ENCODE assay signal across 24 cellular contexts in the genomic region with DNA sequence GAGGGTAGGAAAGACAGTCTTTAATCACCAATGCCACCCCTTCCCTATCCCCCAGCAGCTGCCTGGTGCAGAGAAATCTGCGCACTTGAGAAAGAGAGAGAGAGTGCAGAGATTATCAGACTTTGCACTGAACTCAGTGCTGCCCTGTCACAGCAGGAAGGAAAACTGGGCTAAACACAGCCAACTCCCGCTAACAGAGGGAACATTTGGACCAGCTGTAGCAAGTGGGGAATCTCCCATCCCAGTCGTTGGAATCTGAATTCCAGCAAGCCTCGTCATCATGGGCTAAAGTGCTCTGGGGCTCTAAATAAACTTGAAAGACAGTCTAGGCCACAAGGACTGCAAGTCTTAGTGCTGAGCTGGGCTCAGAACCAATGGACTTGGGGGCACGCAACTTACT.
DNase-seq lines count a peak whose midpoint lies in the region; ATAC-seq, FAIRE-seq and TF ChIP-seq lines count a peak whose summit lies in the region.
"Had no signal": no experiment of that assay in that cellular context is flagged by ENCODE, and none has a peak within 500 bp of the region (broad histone marks: within the 10 kb centered on the region; RNA-seq: fewer than 3 reads in every experiment).

No MANE protein-coding gene starts in this region.

- no peak overlapping the region for H3K27ac ChIP-seq in small intestine (ENCODE audit: low read depth in 1 of 2, low read length in 1 of 2)
- H3K27ac ChIP-seq: ascending aorta, parathyroid adenoma, thoracic aorta had no signal

- no peaks in the 10 kb centered on the region for H3K9me3 ChIP-seq in small intestine (ENCODE audit: control insufficient read depth, low read depth)
- H3K9me3 ChIP-seq: ascending aorta, thoracic aorta had no signal

- H3K4me1 ChIP-seq in small intestine (ENCODE audit: control insufficient read depth in 2 of 2, insufficient read depth in 1 of 2, low read depth in 1 of 2, low read length in 1 of 2), result no peaks in the 10 kb centered on the region
- H3K4me1 ChIP-seq: ascending aorta, parathyroid adenoma had no signal

- H3K4me3 ChIP-seq in fibroblast of pulmonary artery (replicated peaks; ENCODE audit: low read depth, low read length) (no peak overlapping the region), small intestine (ENCODE audit: low read depth in 1 of 2, low read length in 2 of 2) (no peak overlapping the region)
- H3K4me3 ChIP-seq: ascending aorta, thoracic aorta had no signal

- peak; percentile 30 to 51 for ATAC-seq in left cardiac atrium
- no peak for ATAC-seq in left ventricle myocardium superior
- ATAC-seq: activated T-cell treated with anti-CD3 and anti-CD28 coated beads, Interleukin-2, amount 50 U/mL, for 72 hours; sciatic nerve; stimulated activated memory B cell treated with anti-CD40 and anti-IgM and Interleukin-4, amounts not matched to agents 10 μg/mL and 1 μg/mL and 100 μg/mL, for 72 hours had no signal

- no peak for DNase-seq in left cardiac atrium
- no peak for DNase-seq in left ventricle myocardium superior
- DNase-seq in NCI-H226, result peak; percentile 17
- peak; percentile 3 for DNase-seq in fibroblast of pulmonary artery (ENCODE audit: low read depth)
- DNase-seq in small intestine, result peak; percentile 1
- no peak for DNase-seq in activated T-cell treated with anti-CD3 and anti-CD28 coated beads, Interleukin-2, amount 50 U/mL, for 48 hours
- DNase-seq in nucleus accumbens (lab: John Stamatoyannopoulos, UW), result no peak
- DNase-seq in activated CD4-positive, alpha-beta T cell treated with anti-CD3 and anti-CD28 coated beads for 1 hour, result no peak
- DNase-seq: activated CD4-positive, CD25-positive, alpha-beta regulatory T cell treated with anti-CD3 and anti-CD28 coated beads, Interleukin-2, amount 50 U/mL, for 72 hours; activated CD8-positive, alpha-beta memory T cell treated with anti-CD3 and anti-CD28 coated beads for 24 hours; activated T-cell treated with anti-CD3 and anti-CD28 coated beads, Interleukin-2, amount 50 U/mL, for 72 hours; DMS 273 treated with DMSO at 0.1 percent for 48 hours; effector CD8-positive, alpha-beta T cell; H9; Kasumi-1; kidney glomerular epithelial cell; NCI-H1105; NCI-H2107; NCI-H524 treated with DMSO at 0.1 percent for 48 hours had no signal

- FAIRE-seq in small intestine (lab: Jason Lieb, UNC), result no peak

- 30 to 50% (median 50%) methylated on average over 5 of the region's 5 CpGs for WGBS in small intestine, 3 donors

- H3K36me3 ChIP-seq in small intestine (ENCODE audit: control insufficient read depth in 2 of 2, insufficient read depth in 2 of 2, low read length in 2 of 2), result no peaks in the 10 kb centered on the region
- H3K36me3 ChIP-seq: ascending aorta, thoracic aorta had no signal

- no peaks in the 10 kb centered on the region for H3K27me3 ChIP-seq in small intestine (ENCODE audit: control insufficient read depth in 2 of 2, insufficient read depth in 2 of 2, low read length in 2 of 2)
- H3K27me3 ChIP-seq: ascending aorta had no signal

- TF ChIP-seq CTCF in fibroblast of pulmonary artery (IDR thresholded peaks at IDR 0.05; ENCODE audit: low read length, missing control alignments), result no peak

- intact Hi-C loops in left cardiac atrium (cut with DNase I), result no loop called here
- intact Hi-C loops in left ventricle myocardium superior (cut with micrococcal nuclease), result no loop called here

Comparison
In these comparisons a context has a peak if more than half of its experiments do, and no peak if none do; other contexts are left out.
1. DNase-seq: peak in NCI-H226 (single experiment), fibroblast of pulmonary artery (single experiment) and small intestine (single experiment); none in left cardiac atrium (single experiment), left ventricle myocardium superior (single experiment), activated T-cell treated with anti-CD3 and anti-CD28 coated beads, Interleukin-2, amount 50 U/mL, for 48 hours (0 of 2), nucleus accumbens (0 of 56) and activated CD4-positive, alpha-beta T cell treated with anti-CD3 and anti-CD28 coated beads for 1 hour (single experiment).